In genomic region chr17:78046923-78047322, GRCh38 we compare ENCODE assay signal across 19 cellular contexts.
DNase-seq lines count a peak whose midpoint lies in the region; ATAC-seq and TF ChIP-seq lines count a peak whose summit lies in the region.
"Had no signal": no experiment of that assay in that cellular context is flagged by ENCODE, and none has a peak within 500 bp of the region (broad histone marks: within the 10 kb centered on the region; RNA-seq: fewer than 3 reads in every experiment).

No MANE protein-coding gene starts in this region.

- H3K27me3 ChIP-seq in mammary epithelial cell (ENCODE audit: insufficient read depth, low read length) (no peaks in the 10 kb centered on the region), skeletal muscle tissue (ENCODE audit: control insufficient read depth in 3 of 3, insufficient read depth in 3 of 3, low read length in 3 of 3) (no peaks in the 10 kb centered on the region)
- no peaks in the 10 kb centered on the region for H3K27me3 ChIP-seq in naive thymus-derived CD4-positive, alpha-beta T cell (ENCODE audit: control insufficient read depth in 2 of 2, insufficient read depth in 2 of 2, low read length in 2 of 2)
- H3K27me3 ChIP-seq: BLaER1, SJSA1 had no signal

- dilution Hi-C loops in mammary epithelial cell (cut with HindIII; ENCODE audit: low sequenced_read_pairs) = no loop called here

- no peaks in the 10 kb centered on the region for H3K36me3 ChIP-seq in mammary epithelial cell (ENCODE audit: insufficient read depth, low read length)
- peaks cover 20 to 28% (median 27%) of the 10 kb centered on the region in 3 donors for H3K36me3 ChIP-seq in skeletal muscle tissue (ENCODE audit: control insufficient read depth in 3 of 3, insufficient read depth in 3 of 3, low read length in 3 of 3)
- H3K36me3 ChIP-seq in naive thymus-derived CD4-positive, alpha-beta T cell (ENCODE audit: control insufficient read depth in 2 of 3, insufficient read depth in 3 of 3, low read length in 3 of 3) = peaks cover 9 to 42% (median 23%) of the 10 kb centered on the region in 3 experiments

- intact Hi-C loops in mammary epithelial cell (cut with micrococcal nuclease) = no loop called here
- intact Hi-C loops in naive thymus-derived CD4-positive, alpha-beta T cell (cut with micrococcal nuclease) = no loop called here

- CTCF ChIA-PET in mammary epithelial cell (lab: Charles Lee; ENCODE audit: low non-redundant PET) = interaction anchor here (0.7 kb wide), 1 partner anchor 739 kb away, joined by 3 read pairs; no protein-coding TSS in a partner anchor
- CTCF ChIA-PET in naive thymus-derived CD4-positive, alpha-beta T cell (lab: Charles Lee) = interaction anchor here (0.8 kb wide), 1 partner anchor 26 kb away, joined by 4 read pairs; no protein-coding TSS in a partner anchor

- POLR2A ChIA-PET in naive thymus-derived CD4-positive, alpha-beta T cell (lab: Charles Lee) = interaction anchor here (0.9 kb wide), 1 partner anchor 15 kb away, joined by 3 read pairs; no protein-coding TSS in a partner anchor

- H3K4me3 Mint-ChIP-seq in naive thymus-derived CD4-positive, alpha-beta T cell = peak overlapping the region in 2 of 10 donors; percentile 4 to 9
- H3K4me3 Mint-ChIP-seq in activated naive CD8-positive, alpha-beta T cell treated with anti-CD3 and anti-CD28 coated beads for 36 hours = no peak overlapping the region
- H3K4me3 Mint-ChIP-seq: CD8-positive, alpha-beta memory T cell had no signal

- H3K9ac ChIP-seq in mammary epithelial cell (ENCODE audit: insufficient read depth, low read length) = no peak overlapping the region
- H3K9ac ChIP-seq in skeletal muscle tissue (ENCODE audit: low read depth in 1 of 3, low read length in 3 of 3) = no peak overlapping the region
- H3K9ac ChIP-seq: BLaER1 had no signal

- H4K20me1 ChIP-seq in mammary epithelial cell (ENCODE audit: insufficient read depth, low read length) = no peaks in the 10 kb centered on the region
- H4K20me1 ChIP-seq: BLaER1 had no signal

- ATAC-seq in naive thymus-derived CD4-positive, alpha-beta T cell = no peak

- H3K27ac ChIP-seq in mammary epithelial cell (ENCODE audit: insufficient read depth, low read depth, low read length) = no peak overlapping the region
- peak overlapping the region; percentile 28 for H3K27ac ChIP-seq in skeletal muscle tissue (ENCODE audit: low read depth, low read length)
- no peak overlapping the region for H3K27ac ChIP-seq in naive thymus-derived CD4-positive, alpha-beta T cell (ENCODE audit: low read depth, low read length)
- H3K27ac ChIP-seq: BLaER1, SJSA1 had no signal

- DNase-seq in NCI-H2171 treated with DMSO at 0.1 percent for 48 hours (lab: John Stamatoyannopoulos, UW) = peak; percentile 45
- no peak for DNase-seq in NCI-H2171 (lab: John Stamatoyannopoulos, UW)
- peak; percentile 45 to 67 for DNase-seq in NCI-H524 (lab: John Stamatoyannopoulos, UW)
- DNase-seq in mammary epithelial cell = peak; percentile 8
- DNase-seq in naive thymus-derived CD4-positive, alpha-beta T cell = no peak
- no peak for DNase-seq in activated naive CD8-positive, alpha-beta T cell treated with anti-CD3 and anti-CD28 coated beads for 36 hours
- no peak for DNase-seq in NCI-H2107 (lab: John Stamatoyannopoulos, UW)
- DNase-seq: CD8-positive, alpha-beta memory T cell; GOT3; Karpas-422; MM.1S; NCI-H1436; NCI-H2029; NCI-H226; NCI-H526 treated with DMSO at 0.1 percent for 48 hours; NK-92 treated with Interleukin-12 subunit alpha and Interleukin-12 subunit beta, amount 100 ng/mL, for 24 hours had no signal

- in situ Hi-C loops in mammary epithelial cell (cut with MboI; ENCODE audit: low sequenced_read_pairs in 2 of 2) = no loop called here

- H2AFZ ChIP-seq in mammary epithelial cell (ENCODE audit: low read depth, low read length) = no peak overlapping the region

- H3K9me3 Mint-ChIP-seq in naive thymus-derived CD4-positive, alpha-beta T cell = peaks cover 0 to 4% (median 0%) of the 10 kb centered on the region in 11 donors
- peaks cover 3% of the 10 kb centered on the region for H3K9me3 Mint-ChIP-seq in activated naive CD8-positive, alpha-beta T cell treated with anti-CD3 and anti-CD28 coated beads for 36 hours
- H3K9me3 Mint-ChIP-seq: CD8-positive, alpha-beta memory T cell had no signal

- no peak for TF ChIP-seq CTCF in mammary epithelial cell (conservative IDR thresholded peaks at IDR 0.05 in 1 of 2, IDR thresholded peaks at IDR 0.05 in 1 of 2; ENCODE audit: extremely low read depth in 1 of 2, insufficient read depth in 1 of 2, low read depth in 1 of 2, low read length in 2 of 2)

- BruUV-seq in mammary epithelial cell (replicated peaks; lab: Mats Ljungman, UMichigan) = no TSS peak

- H3K27me3 Mint-ChIP-seq in naive thymus-derived CD4-positive, alpha-beta T cell = no peaks in the 10 kb centered on the region
- no peaks in the 10 kb centered on the region for H3K27me3 Mint-ChIP-seq in activated naive CD8-positive, alpha-beta T cell treated with anti-CD3 and anti-CD28 coated beads for 36 hours

- H3K4me2 ChIP-seq in mammary epithelial cell (ENCODE audit: insufficient read depth, low read depth, low read length) = no peak overlapping the region
- H3K4me2 ChIP-seq: BLaER1 had no signal

- H3K36me3 Mint-ChIP-seq in naive thymus-derived CD4-positive, alpha-beta T cell = peaks cover 19 to 65% (median 54%) of the 10 kb centered on the region in 5 donors
- H3K36me3 Mint-ChIP-seq in activated naive CD8-positive, alpha-beta T cell treated with anti-CD3 and anti-CD28 coated beads for 36 hours = peaks cover 54% of the 10 kb centered on the region

- H3K4me1 ChIP-seq in mammary epithelial cell (ENCODE audit: insufficient read depth, low read length) = peaks cover 2% of the 10 kb centered on the region
- H3K4me1 ChIP-seq in skeletal muscle tissue (ENCODE audit: control insufficient read depth in 3 of 3, insufficient read depth in 3 of 3, low read length in 3 of 3) = peaks cover 21 to 42% (median 38%) of the 10 kb centered on the region in 3 donors
- no peaks in the 10 kb centered on the region for H3K4me1 ChIP-seq in naive thymus-derived CD4-positive, alpha-beta T cell (ENCODE audit: control insufficient read depth in 2 of 2, insufficient read depth in 2 of 2, low read length in 2 of 2)

- peak overlapping the region in 2 of 9 donors; percentile 14 to 74 for H3K27ac Mint-ChIP-seq in naive thymus-derived CD4-positive, alpha-beta T cell
- no peak overlapping the region for H3K27ac Mint-ChIP-seq in activated naive CD8-positive, alpha-beta T cell treated with anti-CD3 and anti-CD28 coated beads for 36 hours

- peaks cover 3% of the 10 kb centered on the region for H3K79me2 ChIP-seq in mammary epithelial cell (ENCODE audit: insufficient read depth, low read length)

- 97% methylated on average over 2 of the region's 2 CpGs for WGBS in mammary epithelial cell (ENCODE audit: low coverage, missing lambda C conversion rate)

- H3K9me3 ChIP-seq in mammary epithelial cell (replicated peaks; ENCODE audit: insufficient read depth, low read length) = no peaks in the 10 kb centered on the region
- H3K9me3 ChIP-seq in skeletal muscle tissue (ENCODE audit: control insufficient read depth in 3 of 3, low read length in 3 of 3) = no peaks in the 10 kb centered on the region
- H3K9me3 ChIP-seq in naive thymus-derived CD4-positive, alpha-beta T cell (ENCODE audit: control insufficient read depth in 2 of 3, low read length in 3 of 3) = no peaks in the 10 kb centered on the region
- H3K9me3 ChIP-seq: SJSA1 had no signal

- H3K4me3 ChIP-seq in mammary epithelial cell (replicated peaks in 1 of 3; ENCODE audit: insufficient read depth in 1 of 3, low read depth in 2 of 3, low read length in 3 of 3) (no peak overlapping the region), skeletal muscle tissue (ENCODE audit: low read length in 3 of 3) (peak overlapping the region in 2 of 3 donors; percentile 22 to 25)
- no peak overlapping the region for H3K4me3 ChIP-seq in naive thymus-derived CD4-positive, alpha-beta T cell (ENCODE audit: low read length)
- H3K4me3 ChIP-seq: BLaER1, SJSA1 had no signal

- H3K4me1 Mint-ChIP-seq in naive thymus-derived CD4-positive, alpha-beta T cell = peaks cover 10 to 82% (median 55%) of the 10 kb centered on the region in 7 donors
- H3K4me1 Mint-ChIP-seq in activated naive CD8-positive, alpha-beta T cell treated with anti-CD3 and anti-CD28 coated beads for 36 hours = peaks cover 40% of the 10 kb centered on the region

Comparison
In these comparisons a context has a peak if more than half of its experiments do, and no peak if none do; other contexts are left out.
1. DNase-seq: peak in NCI-H2171 treated with DMSO at 0.1 percent for 48 hours (single experiment), NCI-H524 (2 of 2) and mammary epithelial cell (single experiment); none in NCI-H2171 (single experiment), naive thymus-derived CD4-positive, alpha-beta T cell (0 of 9), activated naive CD8-positive, alpha-beta T cell treated with anti-CD3 and anti-CD28 coated beads for 36 hours (single experiment) and NCI-H2107 (single experiment).
2. H3K4me3 ChIP-seq: peak in skeletal muscle tissue (2 of 3); none in mammary epithelial cell (0 of 3) and naive thymus-derived CD4-positive, alpha-beta T cell (single experiment).